Comparison of ENCODE assay signal across 21 cellular contexts in the genomic region with DNA sequence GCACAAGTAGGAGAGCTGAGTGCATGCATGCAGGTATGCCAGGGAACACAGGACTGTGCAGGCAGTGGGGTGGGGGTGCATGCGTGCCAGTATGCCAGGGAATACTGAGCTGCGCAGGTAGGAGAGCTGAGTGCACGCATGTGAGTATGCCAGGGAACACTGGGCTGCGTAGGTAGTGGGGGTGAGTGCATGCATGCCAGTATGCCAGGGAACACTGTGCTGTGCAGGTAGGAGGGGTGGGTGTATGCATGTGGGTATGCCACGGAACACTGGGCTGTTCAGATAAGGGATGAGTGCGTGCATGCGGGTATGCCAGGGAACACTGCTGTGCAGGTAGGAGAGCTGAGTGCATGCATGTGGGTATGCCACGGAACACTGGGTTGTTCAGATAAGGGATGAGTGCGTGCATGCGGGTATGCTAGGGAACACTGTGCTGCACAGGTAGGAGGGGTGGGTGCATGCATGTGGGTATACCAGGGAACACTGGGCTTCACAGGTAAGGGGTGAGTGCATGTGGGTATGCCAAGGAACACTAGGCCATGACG.
"Had no signal": no experiment of that assay in that cellular context is flagged by ENCODE, and none has a peak within 500 bp of the region (broad histone marks: within the 10 kb centered on the region; RNA-seq: fewer than 3 reads in every experiment).

No MANE protein-coding gene starts in this region.

- H3K4me1 ChIP-seq: colonic mucosa, esophagus squamous epithelium, pancreas, psoas muscle, sigmoid colon, suprapubic skin, upper lobe of left lung, vagina had no signal

- H3K9me3 ChIP-seq: colonic mucosa, esophagus squamous epithelium, gastroesophageal sphincter, pancreas, psoas muscle, sigmoid colon, suprapubic skin, thyroid gland, upper lobe of left lung, vagina had no signal

- H3K27ac ChIP-seq: colonic mucosa, esophagus squamous epithelium, gastroesophageal sphincter, pancreas, psoas muscle, sigmoid colon, skin epidermis, suprapubic skin, thyroid gland, upper lobe of left lung, vagina had no signal

- FAIRE-seq: pancreas had no signal

- ATAC-seq: gastroesophageal sphincter, left colon, left ventricle myocardium superior, pancreas, psoas muscle had no signal

- H3K27me3 Mint-ChIP-seq: naive thymus-derived CD4-positive, alpha-beta T cell had no signal

- H3K9me3 Mint-ChIP-seq: neural crest cell had no signal

- DNase-seq: colonic mucosa; dermis blood vessel endothelial cell; esophagus squamous epithelium; foreskin fibroblast; glutamatergic neuron; left colon; left ventricle myocardium superior; naive thymus-derived CD4-positive, alpha-beta T cell; pancreas; psoas muscle; sigmoid colon; stimulated activated CD4-positive, alpha-beta T cell treated with anti-CD3 and anti-CD28 coated beads, Interleukin-2, amount 100 ng/mL, for 24 hours; stimulated activated naive CD4-positive, alpha-beta T cell; thyroid gland; upper lobe of left lung had no signal

- H3K27me3 ChIP-seq: colonic mucosa, gastroesophageal sphincter, pancreas, sigmoid colon, suprapubic skin, thyroid gland, upper lobe of left lung, vagina had no signal

- H3K4me3 Mint-ChIP-seq: naive thymus-derived CD4-positive, alpha-beta T cell; neural crest cell had no signal

- H3K4me3 ChIP-seq: colonic mucosa, esophagus squamous epithelium, gastroesophageal sphincter, lung, pancreas, psoas muscle, sigmoid colon, skin epidermis, suprapubic skin, thyroid gland, upper lobe of left lung, vagina had no signal

- H3K36me3 ChIP-seq: colonic mucosa, esophagus squamous epithelium, gastroesophageal sphincter, pancreas, sigmoid colon, suprapubic skin, thyroid gland, upper lobe of left lung, vagina had no signal
